ENCODE assay signal across 25 cellular contexts in the genomic region with DNA sequence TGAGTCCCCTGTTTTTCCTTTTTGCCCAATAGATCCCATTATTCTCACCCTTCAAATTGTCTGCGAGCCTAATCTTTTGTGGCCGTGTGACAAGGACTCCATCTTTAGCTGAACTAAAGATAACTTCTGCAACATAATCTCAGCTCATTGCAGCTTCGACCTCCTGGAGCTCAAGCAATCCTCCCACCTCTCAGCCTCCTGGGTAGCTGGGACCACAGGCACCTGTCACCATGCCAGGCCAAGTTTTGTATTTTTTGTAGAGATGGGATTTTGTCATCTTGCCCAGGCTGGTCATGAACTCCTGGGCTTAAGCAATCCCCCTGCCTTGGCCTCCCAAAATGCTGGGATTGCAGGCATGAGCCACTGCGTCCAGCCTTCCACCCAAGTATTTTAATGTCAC.
"Had no signal": no experiment of that assay in that cellular context is flagged by ENCODE, and none has a peak within 500 bp of the region (broad histone marks: within the 10 kb centered on the region; RNA-seq: fewer than 3 reads in every experiment).

No MANE protein-coding gene starts in this region.

- DNase-seq: cortex of kidney; effector memory CD8-positive, alpha-beta T cell; erythroblast; esophagus squamous epithelium; foreskin fibroblast; gastrocnemius medialis; head of caudate nucleus; left ventricle myocardium superior; lower lobe of right lung; naive thymus-derived CD8-positive, alpha-beta T cell; nephron progenitor cell; nucleus accumbens; stimulated activated CD4-positive, alpha-beta T cell treated with anti-CD3 and anti-CD28 coated beads, Interleukin-12 subunit alpha, Interleukin-12 subunit beta, amount 100 ng/mL, for 4 hours; stimulated activated CD4-positive, alpha-beta T cell treated with anti-CD3 and anti-CD28 coated beads, Interleukin-1b, Interleukin-23, amount 100 ng/mL, for 48 hours; stimulated activated CD4-positive, alpha-beta T cell treated with anti-CD3 and anti-CD28 coated beads, Interleukin-4, amount 100 ng/mL, for 24 hours; stimulated activated naive CD4-positive, alpha-beta T cell treated with Interleukin-2 at 50 U/mL for 16 hours; stomach; upper lobe of left lung had no signal

- H3K4me3 ChIP-seq: esophagus squamous epithelium, gastrocnemius medialis, lower lobe of right lung, prostate gland, right atrium auricular region, smooth muscle cell, stomach, thoracic aorta, tibial nerve, upper lobe of left lung had no signal

- ATAC-seq: effector memory CD8-positive, alpha-beta T cell; gastrocnemius medialis; left ventricle myocardium superior; lower lobe of right lung; naive thymus-derived CD8-positive, alpha-beta T cell; sciatic nerve; stimulated activated effector memory CD8-positive, alpha-beta T cell treated with anti-CD3 and anti-CD28 coated beads, Interleukin-12 subunit alpha, Interleukin-12 subunit beta, amount 100 ng/mL, for 72 hours had no signal
